Comparison of ENCODE assay signal across 9 cellular contexts in the genomic region with DNA sequence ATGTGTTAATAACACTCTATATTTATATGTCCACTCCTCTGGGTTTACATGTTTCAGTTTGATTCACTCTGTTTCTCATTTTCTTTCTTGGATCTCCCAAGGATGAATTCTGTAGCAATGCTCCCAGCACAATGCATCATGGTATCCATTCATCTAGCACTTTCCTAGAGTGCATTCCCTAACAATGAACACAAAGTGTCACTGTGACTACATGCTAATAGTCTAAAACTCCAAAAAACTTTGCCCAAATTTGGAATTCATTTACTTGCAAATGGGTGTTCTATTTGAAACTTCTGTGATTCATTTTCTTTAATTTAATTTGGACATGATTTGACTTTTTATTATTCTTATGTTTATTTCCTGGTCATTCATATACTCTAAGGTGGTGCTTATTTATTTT.
DNase-seq lines count a peak whose midpoint lies in the region; ATAC-seq and TF ChIP-seq lines count a peak whose summit lies in the region.
"Had no signal": no experiment of that assay in that cellular context is flagged by ENCODE, and none has a peak within 500 bp of the region (broad histone marks: within the 10 kb centered on the region; RNA-seq: fewer than 3 reads in every experiment).

No MANE protein-coding gene starts in this region.

- TF ChIP-seq POLR2A in testis (IDR thresholded peaks at IDR 0.05): no peak

- peaks cover 0 to 4% (median 2%) of the 10 kb centered on the region in 5 donors for H3K27me3 Mint-ChIP-seq in naive thymus-derived CD4-positive, alpha-beta T cell

- intact Hi-C loops in testis (cut with DNase I; ENCODE audit: low total_unique reads): no loop called here
- intact Hi-C loops in naive thymus-derived CD4-positive, alpha-beta T cell (cut with micrococcal nuclease): loop anchor here in 1 of 2 donors (1.0 to 10.0 kb wide), 2 partner anchors 661 to 1228 kb away; no protein-coding TSS in a partner anchor

- DNase-seq in NCI-H524 (lab: John Stamatoyannopoulos, UW) (peak; percentile 8 to 48), NCI-H524 treated with DMSO at 0.1 percent for 48 hours (lab: John Stamatoyannopoulos, UW) (no peak), NCI-H1694 (lab: John Stamatoyannopoulos, UW) (peak; percentile 17), epidermal melanocyte (ENCODE audit: insufficient read length, low spot score) (peak; percentile 23), putamen (ENCODE audit: low spot score) (peak; percentile 3), testis (no peak)
- DNase-seq in naive thymus-derived CD4-positive, alpha-beta T cell: no peak
- DNase-seq: activated CD4-positive, alpha-beta T cell treated with anti-CD3 and anti-CD28 coated beads, Interleukin-2, amount 50 U/mL, for 48 hours had no signal

- no peak overlapping the region for H3K27ac ChIP-seq in testis
- H3K27ac ChIP-seq in naive thymus-derived CD4-positive, alpha-beta T cell (ENCODE audit: low read depth, low read length): no peak overlapping the region

- H3K36me3 ChIP-seq in testis (ENCODE audit: low read depth, missing control alignments): no peaks in the 10 kb centered on the region
- H3K36me3 ChIP-seq in naive thymus-derived CD4-positive, alpha-beta T cell (ENCODE audit: control insufficient read depth in 2 of 3, insufficient read depth in 3 of 3, low read length in 3 of 3): no peaks in the 10 kb centered on the region

- peaks cover 0 to 3% (median 0%) of the 10 kb centered on the region in 11 donors for H3K9me3 Mint-ChIP-seq in naive thymus-derived CD4-positive, alpha-beta T cell

- H3K27me3 ChIP-seq in testis: no peaks in the 10 kb centered on the region
- no peaks in the 10 kb centered on the region for H3K27me3 ChIP-seq in naive thymus-derived CD4-positive, alpha-beta T cell (ENCODE audit: control insufficient read depth in 2 of 2, insufficient read depth in 2 of 2, low read length in 2 of 2)

- ATAC-seq in HG03280 (IDR thresholded peaks at IDR 0.05; ENCODE audit: unreplicated experiment): no peak
- ATAC-seq in naive thymus-derived CD4-positive, alpha-beta T cell: no peak

- no peaks in the 10 kb centered on the region for H3K9me3 ChIP-seq in testis
- H3K9me3 ChIP-seq in naive thymus-derived CD4-positive, alpha-beta T cell (ENCODE audit: control insufficient read depth in 2 of 3, low read length in 3 of 3): no peaks in the 10 kb centered on the region

- no peak for TF ChIP-seq CTCF in testis (IDR thresholded peaks at IDR 0.05)

- no peaks in the 10 kb centered on the region for H3K36me3 Mint-ChIP-seq in naive thymus-derived CD4-positive, alpha-beta T cell

- H3K4me3 Mint-ChIP-seq in naive thymus-derived CD4-positive, alpha-beta T cell: no peak overlapping the region

- POLR2A ChIA-PET in naive thymus-derived CD4-positive, alpha-beta T cell (lab: Charles Lee): no interaction called here

- CTCF ChIA-PET in naive thymus-derived CD4-positive, alpha-beta T cell (lab: Charles Lee): no interaction called here

- H3K27ac Mint-ChIP-seq in naive thymus-derived CD4-positive, alpha-beta T cell: no peak overlapping the region

- no peak overlapping the region for H3K4me3 ChIP-seq in testis
- no peak overlapping the region for H3K4me3 ChIP-seq in naive thymus-derived CD4-positive, alpha-beta T cell (ENCODE audit: low read length)

- H3K4me1 Mint-ChIP-seq in naive thymus-derived CD4-positive, alpha-beta T cell: no peaks in the 10 kb centered on the region

- H3K4me1 ChIP-seq in testis: no peaks in the 10 kb centered on the region
- no peaks in the 10 kb centered on the region for H3K4me1 ChIP-seq in naive thymus-derived CD4-positive, alpha-beta T cell (ENCODE audit: control insufficient read depth in 2 of 2, insufficient read depth in 2 of 2, low read length in 2 of 2)

Comparison
In these comparisons a context has a peak if more than half of its experiments do, and no peak if none do; other contexts are left out.
1. DNase-seq: peak in NCI-H524 (2 of 2), NCI-H1694 (single experiment), epidermal melanocyte (single experiment) and putamen (single experiment); none in NCI-H524 treated with DMSO at 0.1 percent for 48 hours (single experiment), testis (single experiment) and naive thymus-derived CD4-positive, alpha-beta T cell (0 of 9).